1 cellular context compared by ENCODE assay signal in the genomic region with DNA sequence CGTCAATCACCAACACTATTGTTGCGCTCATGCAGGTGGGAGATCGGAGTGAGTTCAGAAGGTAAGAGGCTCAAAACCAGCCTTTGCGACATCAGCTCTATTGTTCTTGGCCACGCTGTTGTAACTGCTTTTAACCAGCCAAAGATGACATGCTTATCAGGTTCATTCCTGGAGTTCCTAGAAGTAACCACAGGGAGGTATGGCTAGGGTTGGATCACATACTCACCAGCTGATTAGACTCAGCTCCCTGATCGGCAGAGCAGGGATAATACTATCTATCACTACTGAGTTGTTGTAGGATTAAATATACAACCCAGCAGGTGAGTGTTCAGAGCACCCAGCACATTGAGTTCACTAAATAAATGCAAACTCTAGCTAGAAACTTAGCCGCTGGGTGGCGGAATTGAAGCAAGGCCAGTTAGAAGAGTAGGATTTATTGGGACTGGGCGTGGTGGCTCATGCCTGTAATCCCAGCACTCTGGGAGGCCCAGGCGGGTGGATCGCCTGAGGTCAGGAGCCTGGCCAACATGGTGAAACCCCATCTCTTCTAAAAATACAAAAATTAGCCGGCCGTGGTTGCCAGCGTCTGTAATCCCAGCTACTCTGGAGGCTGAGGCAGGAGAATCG.
TF ChIP-seq lines count a peak whose summit lies in the region.

No MANE protein-coding gene starts in this region.

TF ChIP-seq in HCT116, 20 proteins besides CTCF, POLR2A, EP300 and RAD21:
- no peak for TF ChIP-seq CBX3 (IDR thresholded peaks at IDR 0.05; ENCODE audit: low read depth)
- TF ChIP-seq SP1 (IDR thresholded peaks at IDR 0.05; ENCODE audit: low read depth) = no peak
